In the genomic region with DNA sequence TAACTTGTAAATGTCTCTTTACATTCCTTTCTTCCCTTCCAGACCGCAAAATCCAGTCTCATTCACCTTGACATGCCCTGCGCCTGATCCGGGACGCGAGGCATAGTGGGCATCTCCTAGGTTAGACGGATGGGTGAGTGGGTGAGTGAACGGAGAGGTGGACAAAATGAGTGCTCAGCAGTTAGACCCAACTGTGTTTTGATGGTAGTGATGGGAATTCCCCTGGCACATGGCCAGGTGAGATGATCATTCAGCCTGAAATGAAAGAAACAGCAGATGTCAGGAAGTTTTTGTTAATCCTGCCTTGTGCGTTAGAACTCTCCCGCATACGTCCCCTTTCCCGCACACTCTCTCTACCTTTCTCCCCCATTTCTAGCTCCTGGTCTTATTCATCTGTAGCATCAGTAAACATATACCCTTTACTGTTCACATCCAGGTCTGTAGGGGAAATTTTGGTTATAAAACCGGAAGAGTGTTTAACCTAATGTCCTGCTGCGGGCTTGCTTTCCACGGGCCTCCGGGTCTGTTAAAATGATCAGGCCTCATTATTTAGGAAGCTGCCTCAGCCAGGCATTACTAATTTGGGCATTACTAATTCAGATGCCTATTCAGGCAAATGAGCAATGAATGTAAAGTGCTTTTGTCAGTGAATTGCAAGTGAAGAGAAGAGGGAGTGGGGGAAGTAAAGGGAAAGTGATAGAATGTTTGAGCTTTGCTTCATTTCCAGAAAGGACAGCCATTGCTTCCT, we compare ENCODE assay signal across 1 cellular context.
TF ChIP-seq lines count a peak whose summit lies in the region.

No MANE protein-coding gene starts in this region.

TF ChIP-seq in SK-N-SH treated with all-trans-retinoic acid at 6 μM for 48 hours, 23 proteins besides CTCF, POLR2A, EP300 and RAD21 (continued from another document):
- TF ChIP-seq, protein P1, sequence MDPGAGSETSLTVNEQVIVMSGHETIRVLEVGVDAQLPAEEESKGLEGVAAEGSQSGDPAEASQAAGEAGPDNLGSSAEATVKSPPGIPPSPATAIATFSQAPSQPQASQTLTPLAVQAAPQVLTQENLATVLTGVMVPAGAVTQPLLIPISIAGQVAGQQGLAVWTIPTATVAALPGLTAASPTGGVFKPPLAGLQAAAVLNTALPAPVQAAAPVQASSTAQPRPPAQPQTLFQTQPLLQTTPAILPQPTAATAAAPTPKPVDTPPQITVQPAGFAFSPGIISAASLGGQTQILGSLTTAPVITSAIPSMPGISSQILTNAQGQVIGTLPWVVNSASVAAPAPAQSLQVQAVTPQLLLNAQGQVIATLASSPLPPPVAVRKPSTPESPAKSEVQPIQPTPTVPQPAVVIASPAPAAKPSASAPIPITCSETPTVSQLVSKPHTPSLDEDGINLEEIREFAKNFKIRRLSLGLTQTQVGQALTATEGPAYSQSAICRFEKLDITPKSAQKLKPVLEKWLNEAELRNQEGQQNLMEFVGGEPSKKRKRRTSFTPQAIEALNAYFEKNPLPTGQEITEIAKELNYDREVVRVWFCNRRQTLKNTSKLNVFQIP (CRISPR knock-in tag; IDR thresholded peaks at IDR 0.05; ENCODE audit: borderline replicate concordance, low read depth) = no peak
